2 cellular contexts compared by ENCODE assay signal in genomic region chr11:108559340-108559739, GRCh38.
TF ChIP-seq lines count a peak whose summit lies in the region.

No MANE protein-coding gene starts in this region.

TF ChIP-seq in IMR-90, 13 proteins besides CTCF, POLR2A, EP300 and RAD21:
- TF ChIP-seq SMC3 (IDR thresholded peaks at IDR 0.05; ENCODE audit: low read depth, low read length), result no peak
- no peak for TF ChIP-seq MAFK (IDR thresholded peaks at IDR 0.05; ENCODE audit: low read depth, low read length)
- TF ChIP-seq CHD1 (IDR thresholded peaks at IDR 0.05; ENCODE audit: low read depth, low read length), result no peak
- TF ChIP-seq MAZ (IDR thresholded peaks at IDR 0.05; ENCODE audit: borderline replicate concordance, low read depth, low read length), result no peak
- TF ChIP-seq RFX5 (IDR thresholded peaks at IDR 0.05; ENCODE audit: low read depth, low read length), result no peak

TF ChIP-seq in GM12878, 131 proteins besides CTCF, POLR2A, EP300 and RAD21:
- no peak for TF ChIP-seq HDAC2 (IDR thresholded peaks at IDR 0.05)
- TF ChIP-seq IKZF1 (conservative IDR thresholded peaks at IDR 0.05), result 0 out of 2 replicates have a peak, but pooled peaks have one; percentile 9
- 0 out of 4 replicates have a peak, but pooled peaks of 1 of the 2 experiments have one; percentile 7 for TF ChIP-seq IKZF2 (IDR thresholded peaks at IDR 0.05)
- peak; percentile 48; the same call in 1 of the 2 replicates for TF ChIP-seq RUNX3 (IDR thresholded peaks at IDR 0.05; ENCODE audit: low read length)
- TF ChIP-seq SP1 (IDR thresholded peaks at IDR 0.05; ENCODE audit: low read depth, low read length), result no peak
- no peak for TF ChIP-seq SKIL (IDR thresholded peaks at IDR 0.05; ENCODE audit: low read depth, poor library complexity, severe bottlenecking)
- no peak for TF ChIP-seq EGR1 (IDR thresholded peaks at IDR 0.05; ENCODE audit: borderline replicate concordance in 1 of 2, low read depth in 2 of 2, low read length in 2 of 2)
